In the genomic region with DNA sequence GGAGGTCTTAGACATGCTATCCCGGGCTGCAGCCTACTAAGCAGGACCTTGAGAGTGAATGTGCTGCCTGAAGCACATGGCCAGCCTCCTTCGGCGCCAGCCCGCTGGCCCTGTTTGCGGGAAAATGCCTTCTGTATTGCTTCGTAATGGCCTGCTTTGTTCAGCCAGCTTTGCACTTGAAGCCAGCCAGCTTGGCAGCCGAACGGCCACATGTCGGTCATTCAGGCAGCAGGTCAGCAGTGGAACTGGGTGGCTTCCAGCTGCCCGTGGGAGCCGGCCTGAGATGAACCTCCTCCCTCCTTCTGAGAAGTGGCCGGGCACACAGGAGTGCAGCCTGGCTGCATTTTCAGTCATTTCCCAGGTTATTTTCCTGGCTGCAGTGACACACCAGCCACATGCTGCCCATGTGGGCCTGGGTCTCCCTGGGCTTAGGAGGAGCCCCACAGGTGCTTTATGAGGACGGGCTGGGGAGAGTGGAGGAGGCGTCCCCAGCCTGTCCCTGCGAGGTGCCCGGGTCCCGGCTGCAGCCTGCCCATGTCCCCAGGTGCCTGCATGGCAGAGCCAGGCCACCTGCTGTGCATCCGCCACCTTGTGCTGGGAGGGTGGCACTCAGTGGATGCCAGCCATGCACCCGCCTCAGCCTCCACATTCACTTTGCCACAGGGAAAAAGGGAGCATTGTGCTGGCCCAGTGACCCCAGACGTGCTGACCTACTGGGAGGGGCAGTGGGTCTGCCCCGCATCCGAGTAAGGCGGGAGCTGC, we compare ENCODE assay signal across 1 cellular context.
TF ChIP-seq lines count a peak whose summit lies in the region.

No MANE protein-coding gene starts in this region.

TF ChIP-seq in H1, 55 proteins besides CTCF, POLR2A, EP300 and RAD21:
- TF ChIP-seq BACH1 (IDR thresholded peaks at IDR 0.05; ENCODE audit: low read length) (no peak), SIRT6 (IDR thresholded peaks at IDR 0.05; ENCODE audit: low read length) (no peak), TAF1 (IDR thresholded peaks at IDR 0.05; ENCODE audit: low read depth, low read length) (no peak), PHF8 (conservative IDR thresholded peaks at IDR 0.05; ENCODE audit: low read depth, low read length) (no peak), CBX8 (IDR thresholded peaks at IDR 0.05; ENCODE audit: borderline replicate concordance, low read depth, low read length) (no peak), CHD1 (IDR thresholded peaks at IDR 0.05; ENCODE audit: low read depth, low read length) (no peak), JUN (IDR thresholded peaks at IDR 0.05; ENCODE audit: low read depth, low read length) (no peak), POU5F1 (IDR thresholded peaks at IDR 0.05; ENCODE audit: low read depth, low read length) (no peak), TAF7 (optimal IDR thresholded peaks at IDR 0.05; ENCODE audit: borderline replicate concordance, low read depth, low read length) (no peak), GTF2F1 (IDR thresholded peaks at IDR 0.05; ENCODE audit: borderline replicate concordance, low read depth, low read length) (no peak)
